ENCODE assay signal across 10 cellular contexts in genomic region chr15:62469874-62470688, GRCh38.
DNase-seq lines count a peak whose midpoint lies in the region; ATAC-seq, FAIRE-seq and TF ChIP-seq lines count a peak whose summit lies in the region.
"Had no signal": no experiment of that assay in that cellular context is flagged by ENCODE, and none has a peak within 500 bp of the region (broad histone marks: within the 10 kb centered on the region; RNA-seq: fewer than 3 reads in every experiment).

No MANE protein-coding gene starts in this region.

- POLR2A ChIA-PET in naive thymus-derived CD4-positive, alpha-beta T cell (lab: Charles Lee) = interaction anchor here (0.6 kb wide), 1 partner anchor 74 kb away, joined by 3 read pairs; no protein-coding TSS in a partner anchor

- H3K4me3 ChIP-seq in bronchial epithelial cell (ENCODE audit: low read depth, low read length) (no peak overlapping the region), stomach smooth muscle (ENCODE audit: low read length in 2 of 2) (peak overlapping the region in 1 of 2 donors; percentile 15)
- no peak overlapping the region for H3K4me3 ChIP-seq in naive thymus-derived CD4-positive, alpha-beta T cell (ENCODE audit: low read length)

- FAIRE-seq in H54 (lab: Jason Lieb, UNC) (no peak), bronchial epithelial cell (lab: Jason Lieb, UNC) (no peak)

- no peak for ATAC-seq in naive thymus-derived CD4-positive, alpha-beta T cell
- ATAC-seq in GM18870 (IDR thresholded peaks at IDR 0.05; ENCODE audit: unreplicated experiment) (no peak), HG03460 (IDR thresholded peaks at IDR 0.05; ENCODE audit: unreplicated experiment) (no peak)

- H3K4me1 ChIP-seq in stomach smooth muscle (ENCODE audit: control insufficient read depth, insufficient read depth, low read length) = peaks cover 42% of the 10 kb centered on the region
- H3K4me1 ChIP-seq in naive thymus-derived CD4-positive, alpha-beta T cell (ENCODE audit: control insufficient read depth in 2 of 2, insufficient read depth in 2 of 2, low read length in 2 of 2) = no peaks in the 10 kb centered on the region

- peaks cover 1 to 10% (median 9%) of the 10 kb centered on the region in 5 donors for H3K27me3 Mint-ChIP-seq in naive thymus-derived CD4-positive, alpha-beta T cell

- no peak overlapping the region for H3K27ac Mint-ChIP-seq in naive thymus-derived CD4-positive, alpha-beta T cell

- no peaks in the 10 kb centered on the region for H3K36me3 ChIP-seq in bronchial epithelial cell (ENCODE audit: control insufficient read depth, insufficient read depth, low read length)
- H3K36me3 ChIP-seq in stomach smooth muscle (ENCODE audit: control insufficient read depth in 2 of 2, insufficient read depth in 2 of 2, low read length in 2 of 2) = no peaks in the 10 kb centered on the region
- no peaks in the 10 kb centered on the region for H3K36me3 ChIP-seq in naive thymus-derived CD4-positive, alpha-beta T cell (ENCODE audit: control insufficient read depth in 2 of 3, insufficient read depth in 3 of 3, low read length in 3 of 3)

- no peak for TF ChIP-seq CTCF in bronchial epithelial cell (IDR thresholded peaks at IDR 0.05; ENCODE audit: insufficient read depth, low read length, severe bottlenecking)

- intact Hi-C loops in naive thymus-derived CD4-positive, alpha-beta T cell (cut with micrococcal nuclease) = no loop called here

- H3K4me1 Mint-ChIP-seq in naive thymus-derived CD4-positive, alpha-beta T cell = no peaks in the 10 kb centered on the region

- peak overlapping the region; percentile 73 for H3K27ac ChIP-seq in stomach smooth muscle (ENCODE audit: low read length)
- H3K27ac ChIP-seq in naive thymus-derived CD4-positive, alpha-beta T cell (ENCODE audit: low read depth, low read length) = no peak overlapping the region

- CTCF ChIA-PET in naive thymus-derived CD4-positive, alpha-beta T cell (lab: Charles Lee) = no interaction called here

- no peaks in the 10 kb centered on the region for H3K9me3 ChIP-seq in stomach smooth muscle (ENCODE audit: control insufficient read depth in 2 of 2, low read length in 2 of 2)
- no peaks in the 10 kb centered on the region for H3K9me3 ChIP-seq in naive thymus-derived CD4-positive, alpha-beta T cell (ENCODE audit: control insufficient read depth in 2 of 3, low read length in 3 of 3)

- DNase-seq in H54 (ENCODE audit: insufficient read length, low spot score) = peak; percentile 57
- DNase-seq in bronchial epithelial cell (ENCODE audit: low read depth) = peak; percentile 16
- DNase-seq in kidney glomerular epithelial cell (lab: John Stamatoyannopoulos, UW) = peak; percentile 19
- no peak for DNase-seq in NCI-H1092 treated with DMSO at 0.1 percent for 48 hours (lab: John Stamatoyannopoulos, UW)
- no peak for DNase-seq in naive thymus-derived CD4-positive, alpha-beta T cell
- DNase-seq: erythroblast, NCI-H1930 had no signal

- peak overlapping the region in 1 of 2 donors; percentile 29 for H3K9ac ChIP-seq in stomach smooth muscle (ENCODE audit: low read length in 2 of 2)

- no peak overlapping the region for H3K4me3 Mint-ChIP-seq in naive thymus-derived CD4-positive, alpha-beta T cell

- H3K27me3 ChIP-seq in bronchial epithelial cell (ENCODE audit: control insufficient read depth, insufficient read depth, low read length) (peaks cover 5% of the 10 kb centered on the region), stomach smooth muscle (ENCODE audit: control insufficient read depth in 1 of 2, insufficient read depth in 2 of 2, low read length in 2 of 2) (no peaks in the 10 kb centered on the region)
- H3K27me3 ChIP-seq in naive thymus-derived CD4-positive, alpha-beta T cell (ENCODE audit: control insufficient read depth in 2 of 2, insufficient read depth in 2 of 2, low read length in 2 of 2) = no peaks in the 10 kb centered on the region

- no peaks in the 10 kb centered on the region for H3K9me3 Mint-ChIP-seq in naive thymus-derived CD4-positive, alpha-beta T cell

- no peaks in the 10 kb centered on the region for H3K36me3 Mint-ChIP-seq in naive thymus-derived CD4-positive, alpha-beta T cell

- TF ChIP-seq POLR2A in H54 (IDR thresholded peaks at IDR 0.05; ENCODE audit: low read depth, low read length) = no peak

Comparison
In these comparisons a context has a peak if more than half of its experiments do, and no peak if none do; other contexts are left out.
1. DNase-seq: peak in H54 (single experiment), bronchial epithelial cell (single experiment) and kidney glomerular epithelial cell (single experiment); none in NCI-H1092 treated with DMSO at 0.1 percent for 48 hours (single experiment) and naive thymus-derived CD4-positive, alpha-beta T cell (0 of 9).